In genomic region chr2:201904529-201905420, GRCh38 we compare ENCODE assay signal across 9 cellular contexts.
A peak's percentile ranks its signal among the peaks of the same experiment; 100 is the strongest.
DNase-seq lines count a peak whose midpoint lies in the region; ATAC-seq and TF ChIP-seq lines count a peak whose summit lies in the region.
"Had no signal": no experiment of that assay in that cellular context is flagged by ENCODE, and none has a peak within 500 bp of the region (broad histone marks: within the 10 kb centered on the region; RNA-seq: fewer than 3 reads in every experiment).

No MANE protein-coding gene starts in this region.

- H3K79me2 ChIP-seq in MM.1S (ENCODE audit: low read length) = no peaks in the 10 kb centered on the region

- H3K4me3 Mint-ChIP-seq in stimulated activated naive B cell treated with anti-CD40 and anti-IgM and Interleukin-4, amounts not matched to agents 10 μg/mL and 1 μg/mL and 100 μg/mL, for 72 hours = no peak overlapping the region
- no peak overlapping the region for H3K4me3 Mint-ChIP-seq in endothelial cell (ENCODE audit: unreplicated experiment)

- TF ChIP-seq CTCF in MM.1S (IDR thresholded peaks at IDR 0.05; ENCODE audit: low read length) = no peak
- TF ChIP-seq CTCF in endothelial cell (IDR thresholded peaks at IDR 0.05; ENCODE audit: unreplicated experiment) = no peak

- H3K9ac ChIP-seq in MM.1S (ENCODE audit: low read length) = no peak overlapping the region

- DNase-seq in MM.1S (peak; percentile 82), NCI-H82 (lab: John Stamatoyannopoulos, UW) (no peak), endothelial cell (ENCODE audit: low spot score) (no peak), RPMI8226 (no peak)
- no peak for DNase-seq in stimulated activated naive B cell treated with anti-CD40 and anti-IgM and Interleukin-4, amounts not matched to agents 10 μg/mL and 1 μg/mL and 100 μg/mL, for 72 hours
- DNase-seq: activated naive CD4-positive, alpha-beta T cell treated with anti-CD3 and anti-CD28 coated beads, Interleukin-2, amount 50 U/mL, for 16 hours; left ventricle myocardium inferior had no signal

- H3K4me1 Mint-ChIP-seq in stimulated activated naive B cell treated with anti-CD40 and anti-IgM and Interleukin-4, amounts not matched to agents 10 μg/mL and 1 μg/mL and 100 μg/mL, for 72 hours = peaks cover 8 to 14% of the 10 kb centered on the region in 2 donors
- H3K4me1 Mint-ChIP-seq in endothelial cell (ENCODE audit: unreplicated experiment) = peaks cover 2% of the 10 kb centered on the region

- no peak overlapping the region for H3K4me3 ChIP-seq in MM.1S (ENCODE audit: low read length)
- H3K4me3 ChIP-seq: left ventricle myocardium inferior had no signal

- peak overlapping the region; percentile 39; the same call in 1 of the 2 replicates for H2AFZ ChIP-seq in MM.1S (ENCODE audit: low read length)

- H3F3A ChIP-seq in MM.1S (ENCODE audit: insufficient read depth, low read length) = peaks cover 22% of the 10 kb centered on the region

- no peaks in the 10 kb centered on the region for H3K9me2 ChIP-seq in MM.1S (replicated peaks; ENCODE audit: insufficient read depth, low read length)

- no peaks in the 10 kb centered on the region for H3K36me3 ChIP-seq in MM.1S (replicated peaks; ENCODE audit: insufficient read depth, low read length)
- H3K36me3 ChIP-seq: left ventricle myocardium inferior had no signal

- no peak overlapping the region for H3K27ac Mint-ChIP-seq in stimulated activated naive B cell treated with anti-CD40 and anti-IgM and Interleukin-4, amounts not matched to agents 10 μg/mL and 1 μg/mL and 100 μg/mL, for 72 hours
- H3K27ac Mint-ChIP-seq in endothelial cell (ENCODE audit: unreplicated experiment) = no peak overlapping the region

- H3K9me3 Mint-ChIP-seq in stimulated activated naive B cell treated with anti-CD40 and anti-IgM and Interleukin-4, amounts not matched to agents 10 μg/mL and 1 μg/mL and 100 μg/mL, for 72 hours = no peaks in the 10 kb centered on the region
- H3K9me3 Mint-ChIP-seq in endothelial cell (ENCODE audit: unreplicated experiment) = no peaks in the 10 kb centered on the region

- peaks cover 34% of the 10 kb centered on the region for H3K4me1 ChIP-seq in MM.1S (ENCODE audit: low read length)

- H3K27me3 ChIP-seq in MM.1S (replicated peaks; ENCODE audit: insufficient read depth, low read length) = no peaks in the 10 kb centered on the region

- H3K27me3 Mint-ChIP-seq in stimulated activated naive B cell treated with anti-CD40 and anti-IgM and Interleukin-4, amounts not matched to agents 10 μg/mL and 1 μg/mL and 100 μg/mL, for 72 hours = peaks cover 17 to 33% of the 10 kb centered on the region in 2 donors
- H3K27me3 Mint-ChIP-seq in endothelial cell (ENCODE audit: unreplicated experiment) = peaks cover 4% of the 10 kb centered on the region

- ATAC-seq in GM19372 (IDR thresholded peaks at IDR 0.05; ENCODE audit: low read depth, unreplicated experiment) (peak; percentile 69), HG02798 (IDR thresholded peaks at IDR 0.05; ENCODE audit: poor library complexity, unreplicated experiment) (peak; percentile 87)
- peak; percentile 55 to 79 for ATAC-seq in stimulated activated naive B cell treated with anti-CD40 and anti-IgM and Interleukin-4, amounts not matched to agents 10 μg/mL and 1 μg/mL and 100 μg/mL, for 72 hours (replicated peaks)

- peak overlapping the region; percentile 16; the same call in 1 of the 2 replicates for H3K27ac ChIP-seq in MM.1S (ENCODE audit: low read length)
- H3K27ac ChIP-seq: left ventricle myocardium inferior had no signal

- no peaks in the 10 kb centered on the region for H3K36me3 Mint-ChIP-seq in stimulated activated naive B cell treated with anti-CD40 and anti-IgM and Interleukin-4, amounts not matched to agents 10 μg/mL and 1 μg/mL and 100 μg/mL, for 72 hours
- H3K36me3 Mint-ChIP-seq in endothelial cell (ENCODE audit: low read depth, unreplicated experiment) = no peaks in the 10 kb centered on the region

- no peaks in the 10 kb centered on the region for H3K9me3 ChIP-seq in MM.1S (replicated peaks; ENCODE audit: insufficient read depth, low read length)
- H3K9me3 ChIP-seq: left ventricle myocardium inferior had no signal

- peak overlapping the region; percentile 44 for H3K4me2 ChIP-seq in MM.1S (ENCODE audit: low read depth, low read length)

- no peaks in the 10 kb centered on the region for H4K20me1 ChIP-seq in MM.1S (ENCODE audit: insufficient read depth, low read length)
